In the genomic region with DNA sequence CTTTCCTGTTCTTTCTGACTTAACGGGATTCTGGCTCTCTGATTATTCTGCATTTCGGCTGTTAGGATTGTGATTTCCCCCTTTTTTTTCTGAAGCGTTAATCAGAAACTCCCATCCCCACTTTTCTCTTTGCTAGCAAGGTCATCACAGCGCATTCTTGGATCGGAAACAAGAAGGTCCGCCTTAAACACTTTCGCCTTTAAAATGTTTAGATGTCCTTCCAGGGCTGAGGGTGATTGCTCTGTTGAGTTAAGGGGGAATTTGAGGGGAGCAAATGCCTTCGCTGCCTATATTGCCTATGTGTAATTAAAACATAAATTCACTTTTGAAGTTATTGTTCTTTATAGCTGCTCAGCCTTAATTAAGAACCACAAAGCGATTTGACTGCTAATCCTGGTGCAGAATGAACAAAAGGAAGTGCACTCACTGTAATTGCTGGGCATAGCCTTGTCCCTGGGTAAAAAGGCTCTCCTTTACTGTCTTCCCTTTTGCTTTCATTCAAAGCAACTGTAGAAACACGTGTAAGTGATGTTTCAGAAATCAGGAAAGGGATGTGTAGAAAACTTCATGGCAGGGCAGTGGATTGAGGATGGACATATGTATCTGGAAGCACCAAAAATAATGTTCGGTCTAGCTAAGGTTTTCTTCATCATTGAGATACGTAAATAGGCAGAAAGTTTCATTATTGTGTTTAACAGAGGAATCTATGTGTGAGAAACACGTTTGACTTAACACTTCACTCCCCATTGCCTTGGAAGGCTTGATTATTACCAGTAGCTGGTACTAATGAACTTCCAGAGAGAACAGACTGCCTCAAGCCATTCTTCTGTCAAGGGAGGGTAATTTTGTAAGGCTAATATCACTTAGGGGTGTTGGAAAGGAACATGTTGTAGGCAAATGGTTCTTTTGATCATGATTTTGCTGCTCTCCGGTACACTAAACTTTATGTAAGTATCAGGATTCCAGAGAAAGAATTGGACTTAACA, we compare ENCODE assay signal across 9 cellular contexts. TPM values are rescaled to one million over a fixed set of nuclear protein-coding genes. Genes with fewer than 3 reads are reported as not detected.
DNase-seq lines count a peak whose midpoint lies in the region; TF ChIP-seq lines count a peak whose summit lies in the region.
"Had no signal": no experiment of that assay in that cellular context is flagged by ENCODE, and none has a peak within 500 bp of the region (broad histone marks: within the 10 kb centered on the region; RNA-seq: fewer than 3 reads in every experiment).

No MANE protein-coding gene starts in this region.

- intact Hi-C loops in prostate gland (cut with DNase I), result loop anchor here (5.0 to 10.0 kb wide), 4 partner anchors 62 to 210 kb away; a partner anchor contains a TSS

- POLR2A ChIA-PET in HEK293T (lab: Yijun Ruan, JAX), result interaction anchor here (0.6 to 1.5 kb wide), 5 partner anchors 27 to 210 kb away, joined by 3 to 7 read pairs (median 3); no protein-coding TSS in a partner anchor

- TF ChIP-seq POLR2A in Peyer's patch (IDR thresholded peaks at IDR 0.05), result no peak
- TF ChIP-seq POLR2A in prostate gland (IDR thresholded peaks at IDR 0.05), result no peak

- H3K4me3 ChIP-seq in Peyer's patch (peak overlapping the region; percentile 59 to 91 (median 86)), esophagus (ENCODE audit: low read depth in 1 of 2, low read length in 2 of 2) (peak overlapping the region; percentile 75 to 89), prostate gland (peak overlapping the region; percentile 84)

- H3K36me3 ChIP-seq in Peyer's patch (no peaks in the 10 kb centered on the region), esophagus (ENCODE audit: control insufficient read depth in 2 of 2, insufficient read depth in 2 of 2, low read length in 1 of 2) (no peaks in the 10 kb centered on the region), prostate gland (no peaks in the 10 kb centered on the region)

- H3K9me3 ChIP-seq in Peyer's patch (no peaks in the 10 kb centered on the region), esophagus (ENCODE audit: control insufficient read depth in 2 of 2, insufficient read depth in 1 of 2, low read depth in 1 of 2, low read length in 1 of 2) (no peaks in the 10 kb centered on the region), prostate gland (no peaks in the 10 kb centered on the region)

- CTCF ChIA-PET in HEK293T (lab: Yijun Ruan, JAX), result no interaction called here

- H3K4me1 ChIP-seq in Peyer's patch (peaks cover 0 to 5% (median 0%) of the 10 kb centered on the region in 4 donors), esophagus (ENCODE audit: control insufficient read depth in 2 of 2, insufficient read depth in 2 of 2, low read length in 1 of 2) (no peaks in the 10 kb centered on the region), prostate gland (replicated peaks) (no peaks in the 10 kb centered on the region)

- in situ Hi-C loops in GM13977 (cut with MboI; ENCODE audit: low pct_unique_long_range_greater_than_20kb, low sequenced_read_pairs, unreplicated experiment), result no loop called here

- no peaks in the 10 kb centered on the region for H3K27me3 ChIP-seq in Peyer's patch
- no peaks in the 10 kb centered on the region for H3K27me3 ChIP-seq in esophagus (ENCODE audit: control insufficient read depth in 1 of 2, insufficient read depth in 2 of 2, low read length in 2 of 2)
- H3K27me3 ChIP-seq in prostate gland (replicated peaks; ENCODE audit: insufficient read depth), result no peaks in the 10 kb centered on the region

- H3K27ac ChIP-seq in Peyer's patch, result peak overlapping the region; percentile 91 to 98 (median 96)
- peak overlapping the region; percentile 89 to 96 for H3K27ac ChIP-seq in esophagus (ENCODE audit: low read depth in 2 of 2, low read length in 1 of 2)
- H3K27ac ChIP-seq in prostate gland, result peak overlapping the region; percentile 98 to 100

- WGBS in esophagus, 2 donors, result 2 to 5% methylated on average over 14 of the region's 14 CpGs
- 3% methylated on average over 14 of the region's 14 CpGs for WGBS in prostate gland

- TF ChIP-seq CTCF in Peyer's patch (IDR thresholded peaks at IDR 0.05), result no peak
- no peak for TF ChIP-seq CTCF in prostate gland (IDR thresholded peaks at IDR 0.05)
- no peak for TF ChIP-seq CTCF in GM13977 (IDR thresholded peaks at IDR 0.05; ENCODE audit: extremely low read depth, insufficient read depth, missing control alignments)

- DNase-seq in NCI-H2107 treated with DMSO at 0.1 percent for 48 hours (lab: John Stamatoyannopoulos, UW; ENCODE audit: unreplicated experiment), result peak; percentile 75
- DNase-seq in NCI-H2107 (lab: John Stamatoyannopoulos, UW), result no peak
- DNase-seq in Peyer's patch, result no peak
- no peak for DNase-seq in prostate gland (ENCODE audit: low spot score)
- no peak for DNase-seq in HEK293T (ENCODE audit: extremely low spot score)
- no peak for DNase-seq in GM13977 (ENCODE audit: low spot score)
- DNase-seq in HuH-7 (ENCODE audit: low spot score), result no peak
- DNase-seq: DND-41 had no signal

TF ChIP-seq in HEK293T, 16 proteins besides CTCF, POLR2A, EP300 and RAD21:
- no peak for TF ChIP-seq FOXM1 (IDR thresholded peaks at IDR 0.05; ENCODE audit: borderline replicate concordance)
- no peak for TF ChIP-seq L3MBTL2 (conservative IDR thresholded peaks at IDR 0.05)
- TF ChIP-seq, protein P1, sequence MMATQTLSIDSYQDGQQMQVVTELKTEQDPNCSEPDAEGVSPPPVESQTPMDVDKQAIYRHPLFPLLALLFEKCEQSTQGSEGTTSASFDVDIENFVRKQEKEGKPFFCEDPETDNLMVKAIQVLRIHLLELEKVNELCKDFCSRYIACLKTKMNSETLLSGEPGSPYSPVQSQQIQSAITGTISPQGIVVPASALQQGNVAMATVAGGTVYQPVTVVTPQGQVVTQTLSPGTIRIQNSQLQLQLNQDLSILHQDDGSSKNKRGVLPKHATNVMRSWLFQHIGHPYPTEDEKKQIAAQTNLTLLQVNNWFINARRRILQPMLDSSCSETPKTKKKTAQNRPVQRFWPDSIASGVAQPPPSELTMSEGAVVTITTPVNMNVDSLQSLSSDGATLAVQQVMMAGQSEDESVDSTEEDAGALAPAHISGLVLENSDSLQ (IDR thresholded peaks at IDR 0.05), result no peak
- no peak for TF ChIP-seq CTBP1 (IDR thresholded peaks at IDR 0.05; ENCODE audit: borderline replicate concordance)
- no peak for TF ChIP-seq FOXK2 (IDR thresholded peaks at IDR 0.05)
- TF ChIP-seq TARDBP (IDR thresholded peaks at IDR 0.05), result no peak
- no peak for TF ChIP-seq HDGF (IDR thresholded peaks at IDR 0.05; ENCODE audit: borderline replicate concordance)
- TF ChIP-seq ZNF384 (IDR thresholded peaks at IDR 0.05), result no peak
- TF ChIP-seq SP1 (IDR thresholded peaks at IDR 0.05), result no peak
- no peak for TF ChIP-seq ELF4 (IDR thresholded peaks at IDR 0.05)
- no peak for TF ChIP-seq SUZ12 (IDR thresholded peaks at IDR 0.05)
- TF ChIP-seq BHLHE40 (IDR thresholded peaks at IDR 0.05; ENCODE audit: borderline replicate concordance), result no peak
- no peak for TF ChIP-seq LEF1 (IDR thresholded peaks at IDR 0.05; ENCODE audit: borderline replicate concordance)
- TF ChIP-seq NFRKB (IDR thresholded peaks at IDR 0.05), result no peak
- no peak for TF ChIP-seq ARNT (IDR thresholded peaks at IDR 0.05)
- TF ChIP-seq FOXA1 (IDR thresholded peaks at IDR 0.05), result no peak

RNA-seq across cellular contexts. Expression of a gene that starts 1.4 kb away (rescaled TPM):
- total RNA-seq in Peyer's patch, result 100 to 1,000 TPM in 3 of 4 donors, 10 to 100 TPM in 1; 46.4 to 291 (median 121) TPM
- polyA plus RNA-seq in esophagus, result 10 to 100 TPM in 1 of 2 donors, 1 to 10 TPM in 1; 7.0 to 17.6 TPM
- total RNA-seq in prostate gland, result 100 to 1,000 TPM in 1 of 2 donors, 10 to 100 TPM in 1; 39.3 to 141 TPM
